8 cellular contexts compared by ENCODE assay signal in the genomic region with DNA sequence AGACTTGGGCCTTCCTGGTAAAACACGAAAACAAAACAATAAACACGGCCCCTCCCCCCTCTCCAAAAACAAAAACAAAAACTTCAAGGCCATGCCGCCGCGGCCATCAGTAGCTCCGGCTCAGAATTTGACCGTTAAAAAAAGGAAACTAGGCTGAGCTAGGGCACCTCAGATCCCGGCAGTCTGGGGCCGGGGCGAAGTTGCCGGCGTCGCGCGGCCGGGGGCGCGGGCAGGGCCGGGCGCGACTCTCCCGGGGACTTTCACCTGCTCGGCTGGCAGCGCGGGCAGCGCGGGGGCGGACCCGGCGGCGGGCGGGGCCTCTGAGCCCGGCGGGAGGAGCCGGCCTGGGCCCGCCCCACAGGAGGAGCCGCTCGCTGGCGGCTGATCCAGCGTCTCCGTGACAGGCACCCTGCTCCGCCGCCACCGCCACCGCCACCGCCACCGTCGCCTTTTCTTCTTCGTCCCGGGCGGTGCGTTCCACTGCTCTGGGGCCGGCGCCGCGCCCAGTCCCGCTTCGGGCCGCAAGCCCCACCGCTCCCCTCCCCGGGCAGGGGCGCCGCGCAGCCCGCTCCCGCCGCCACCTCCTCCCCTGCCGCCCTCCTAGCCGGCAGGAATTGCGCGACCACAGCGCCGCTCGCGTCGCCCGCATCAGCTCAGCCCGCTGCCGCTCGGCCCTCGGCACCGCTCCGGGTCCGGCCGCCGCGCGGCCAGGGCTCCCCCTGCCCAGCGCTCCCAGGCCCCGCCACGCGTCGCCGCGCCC. TPM values are rescaled to one million over a fixed set of nuclear protein-coding genes. Genes with fewer than 3 reads are reported as not detected.
DNase-seq lines count a peak whose midpoint lies in the region; ATAC-seq and TF ChIP-seq lines count a peak whose summit lies in the region.

TSS of gene NOS1AP (plus strand) at position 358 of the 760 bp plus-strand sequence. CDS start 487 bp downstream, outside the sequence.

- DNase-seq in NCI-H2196 (lab: John Stamatoyannopoulos, UW; ENCODE audit: unreplicated experiment) (peak; percentile 90), choroid plexus epithelial cell (ENCODE audit: low read depth) (peak; percentile 44)
- DNase-seq in activated CD4-positive, alpha-beta T cell treated with anti-CD3 and anti-CD28 coated beads for 36 hours = peak; percentile 91
- DNase-seq in stimulated activated CD4-positive, alpha-beta T cell treated with anti-CD3 and anti-CD28 coated beads, Interleukin-4, amount 100 ng/mL, for 1 hour = peak; percentile 82

- TF ChIP-seq CTCF in choroid plexus epithelial cell (conservative IDR thresholded peaks at IDR 0.05; ENCODE audit: low read depth, low read length) (no peak), liver (IDR thresholded peaks at IDR 0.05; ENCODE audit: low read depth, low read length, missing input control) (no peak)

- TF ChIP-seq RAD21 in liver (IDR thresholded peaks at IDR 0.05) = peak; percentile 17 to 19

- H3K27ac ChIP-seq in ACC112 (ENCODE audit: low read depth, low read length) (no peak within 1 kb of the TSS), liver (ENCODE audit: low read depth in 1 of 2, low read length in 2 of 2) (peak within 1 kb of the TSS; percentile 79 to 82)

- H3K4me3 ChIP-seq in ACC112 (ENCODE audit: low read depth, low read length) = peak within 1 kb of the TSS; percentile 90
- H3K4me3 ChIP-seq in choroid plexus epithelial cell (ENCODE audit: low read depth, low read length) = peak within 1 kb of the TSS; percentile 76
- peak within 1 kb of the TSS; percentile 71 to 96 (median 92) for H3K4me3 ChIP-seq in liver (ENCODE audit: low read depth in 1 of 3, low read length in 3 of 3)

- CTCF ChIA-PET in activated CD4-positive, alpha-beta T cell treated with anti-CD3 and anti-CD28 coated beads for 36 hours (lab: Charles Lee) = interaction anchor here (1.2 to 1.6 kb wide), 2 partner anchors 13 to 322 kb away, joined by 3 to 4 read pairs; no protein-coding TSS in a partner anchor

- H3K79me2 ChIP-seq in ACC112 (ENCODE audit: control insufficient read depth, insufficient read depth, low read length, unreplicated experiment) = no peaks in the 10 kb centered on the region

- H2AFZ ChIP-seq in ACC112 (ENCODE audit: low read length, unreplicated experiment) = peak within 1 kb of the TSS; percentile 98

- H3K9me3 ChIP-seq in liver (ENCODE audit: control insufficient read depth in 4 of 4, low read length in 3 of 4) = no peaks in the 10 kb centered on the region

- H3K36me3 ChIP-seq in ACC112 (ENCODE audit: insufficient read depth, low read length) (no peaks in the 10 kb centered on the region), liver (ENCODE audit: control insufficient read depth in 4 of 4, insufficient read depth in 3 of 4, low read depth in 1 of 4, low read length in 3 of 4) (no peaks in the 10 kb centered on the region)

- H3K4me3 Mint-ChIP-seq in activated CD4-positive, alpha-beta T cell treated with anti-CD3 and anti-CD28 coated beads for 36 hours = peak within 1 kb of the TSS; percentile 71

- WGBS in liver = under 1% methylated on average over 95 of the region's 95 CpGs

- no peaks in the 10 kb centered on the region for H3K9me3 Mint-ChIP-seq in activated CD4-positive, alpha-beta T cell treated with anti-CD3 and anti-CD28 coated beads for 36 hours (ENCODE audit: low read depth)

- no peaks in the 10 kb centered on the region for H3K4me1 Mint-ChIP-seq in activated CD4-positive, alpha-beta T cell treated with anti-CD3 and anti-CD28 coated beads for 36 hours

- peak; percentile 100 for ATAC-seq in GM18867 (IDR thresholded peaks at IDR 0.05; ENCODE audit: unreplicated experiment)
- peak; percentile 97 for ATAC-seq in HG03095 (IDR thresholded peaks at IDR 0.05; ENCODE audit: unreplicated experiment)
- ATAC-seq in activated CD4-positive, alpha-beta T cell treated with anti-CD3 and anti-CD28 coated beads for 36 hours = peak; percentile 99

- POLR2A ChIA-PET in activated CD4-positive, alpha-beta T cell treated with anti-CD3 and anti-CD28 coated beads for 36 hours (lab: Charles Lee) = no interaction called here

- no peaks in the 10 kb centered on the region for H3K36me3 Mint-ChIP-seq in activated CD4-positive, alpha-beta T cell treated with anti-CD3 and anti-CD28 coated beads for 36 hours (ENCODE audit: low read depth)

- H3K27me3 Mint-ChIP-seq in activated CD4-positive, alpha-beta T cell treated with anti-CD3 and anti-CD28 coated beads for 36 hours = peaks cover 46% of the 10 kb centered on the region

- H3K27me3 ChIP-seq in ACC112 (ENCODE audit: insufficient read depth, low read length) = peaks cover 47% of the 10 kb centered on the region
- H3K27me3 ChIP-seq in liver (ENCODE audit: control insufficient read depth in 4 of 4, insufficient read depth in 4 of 4, low read length in 3 of 4) = no peaks in the 10 kb centered on the region

- H3K9ac ChIP-seq in liver (ENCODE audit: low read depth in 1 of 2, low read length in 2 of 2) = peak within 1 kb of the TSS; percentile 29 to 85

- intact Hi-C loops in activated CD4-positive, alpha-beta T cell treated with anti-CD3 and anti-CD28 coated beads for 36 hours (cut with DNase I, micrococcal nuclease) = loop anchor here in 1 of 2 experiments (1.0 to 2.0 kb wide), 2 partner anchors 427 to 492 kb away; partner anchors contain the start of genes UAP1 and UHMK1

- H3K27ac Mint-ChIP-seq in activated CD4-positive, alpha-beta T cell treated with anti-CD3 and anti-CD28 coated beads for 36 hours = no peak within 1 kb of the TSS

- H3K4me1 ChIP-seq in ACC112 (ENCODE audit: control insufficient read depth, insufficient read depth, low read length, unreplicated experiment) (no peaks in the 10 kb centered on the region), liver (ENCODE audit: control insufficient read depth in 4 of 4, insufficient read depth in 4 of 4, low read length in 3 of 4) (peaks cover 3 to 28% (median 26%) of the 10 kb centered on the region in 4 donors)

TF ChIP-seq in liver, 16 proteins besides CTCF, POLR2A, EP300 and RAD21:
- peak; percentile 15 for TF ChIP-seq SP1 (IDR thresholded peaks at IDR 0.05)
- TF ChIP-seq EGR1 (IDR thresholded peaks at IDR 0.05; ENCODE audit: low read depth in 2 of 2) = peak in 1 of 2 donors; percentile 86
- no peak for TF ChIP-seq MAX (IDR thresholded peaks at IDR 0.05)

RNA-seq across cellular contexts. Expression of gene NOS1AP, which starts in this region (rescaled TPM):
- total RNA-seq in activated CD4-positive, alpha-beta T cell treated with anti-CD3 and anti-CD28 coated beads for 36 hours = under 1 TPM; 0.34 to 0.35 TPM
- 10 to 100 TPM in 1 of 2 donors, 1 to 10 TPM in 1; 1.4 to 13.0 TPM for total RNA-seq in liver
- 1 to 10 TPM; 3.5 to 5.5 TPM for polyA plus RNA-seq in liver

Comparison
In these comparisons a context has a peak if more than half of its experiments do, and no peak if none do; other contexts are left out.
1. Peak in DNase-seq and ATAC-seq in activated CD4-positive, alpha-beta T cell treated with anti-CD3 and anti-CD28 coated beads for 36 hours; RNA of the gene not detected or under 1 TPM.